10 cellular contexts compared by ENCODE assay signal in the genomic region with DNA sequence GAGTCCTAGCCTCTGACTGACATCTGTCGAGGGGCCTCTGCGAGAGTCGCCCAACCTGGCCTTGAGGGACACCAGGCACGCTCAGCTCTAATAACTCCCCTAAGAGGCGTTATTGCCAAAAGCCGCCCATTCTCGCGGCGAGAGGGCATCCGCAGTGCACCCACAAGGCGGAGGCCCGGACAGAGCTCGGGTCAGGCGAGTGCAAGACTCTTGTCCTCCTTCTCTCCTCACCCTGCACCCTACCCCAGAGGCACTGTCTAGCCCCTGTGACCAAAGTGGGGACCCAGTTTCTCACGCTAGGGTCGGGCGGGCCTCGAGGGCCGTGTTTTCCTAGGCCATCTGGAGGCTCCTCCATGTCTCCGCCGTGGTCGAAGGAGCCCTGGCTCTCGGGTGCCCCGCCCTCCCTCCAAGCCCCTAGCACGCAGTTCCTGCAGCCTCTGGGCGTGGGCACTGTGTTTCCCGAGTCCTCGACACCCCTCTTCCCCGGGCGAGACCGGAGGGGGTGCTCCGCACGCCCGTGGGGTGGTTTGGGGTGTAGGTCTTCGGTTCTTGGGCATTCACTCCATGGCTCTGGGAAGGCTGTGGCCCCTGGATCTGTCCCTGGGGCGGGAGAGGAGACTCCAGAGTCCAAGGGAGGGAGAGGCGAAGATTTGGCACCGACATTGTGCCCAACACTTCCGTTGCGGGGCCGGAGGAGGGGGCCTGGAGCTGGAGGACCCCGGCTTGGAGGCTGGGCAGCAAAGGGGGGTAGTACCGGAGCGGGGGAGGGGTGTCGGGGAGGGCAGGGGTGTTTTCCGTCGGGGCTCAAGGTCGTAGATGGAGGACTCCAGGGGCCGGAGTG. TPM values are rescaled to one million over a fixed set of nuclear protein-coding genes. Genes with fewer than 3 reads are reported as not detected.
DNase-seq lines count a peak whose midpoint lies in the region; ATAC-seq and TF ChIP-seq lines count a peak whose summit lies in the region.
"Had no signal": no experiment of that assay in that cellular context is flagged by ENCODE, and none has a peak within 500 bp of the region (broad histone marks: within the 10 kb centered on the region; RNA-seq: fewer than 3 reads in every experiment).

No MANE protein-coding gene starts in this region.

- H3K4me3 Mint-ChIP-seq in activated T-cell treated with anti-CD3 and anti-CD28 coated beads, Interleukin-2, amount 50 U/mL, for 72 hours: peak overlapping the region; percentile 82 to 84
- H3K4me3 Mint-ChIP-seq in stimulated activated naive B cell treated with anti-CD40 and anti-IgM and Interleukin-4, amounts not matched to agents 10 μg/mL and 1 μg/mL and 100 μg/mL, for 72 hours: peak overlapping the region; percentile 66 to 83

- H3K9me2 ChIP-seq in hepatocyte (replicated peaks; ENCODE audit: insufficient read depth): no peaks in the 10 kb centered on the region

- no peak overlapping the region for H3K9ac ChIP-seq in SK-N-MC (ENCODE audit: insufficient read length)

- H3K79me2 ChIP-seq in hepatocyte: no peaks in the 10 kb centered on the region

- TF ChIP-seq CTCF in hepatocyte (IDR thresholded peaks at IDR 0.05; ENCODE audit: poor library complexity): no peak

- peaks cover 71% of the 10 kb centered on the region for H3K27me3 Mint-ChIP-seq in activated T-cell treated with anti-CD3 and anti-CD28 coated beads, Interleukin-2, amount 50 U/mL, for 72 hours (ENCODE audit: low read depth)
- H3K27me3 Mint-ChIP-seq in stimulated activated naive B cell treated with anti-CD40 and anti-IgM and Interleukin-4, amounts not matched to agents 10 μg/mL and 1 μg/mL and 100 μg/mL, for 72 hours: peaks cover 64 to 69% of the 10 kb centered on the region in 2 donors

- DNase-seq in activated T-cell treated with anti-CD3 and anti-CD28 coated beads, Interleukin-2, amount 50 U/mL, for 72 hours: no peak
- DNase-seq in activated T-cell treated with anti-CD3 and anti-CD28 coated beads, Interleukin-2, amount 50 U/mL, for 48 hours: no peak
- DNase-seq in SK-N-MC (ENCODE audit: low read depth, low spot score) (no peak), hepatocyte (ENCODE audit: low spot score) (no peak)
- no peak for DNase-seq in stimulated activated naive B cell treated with anti-CD40 and anti-IgM and Interleukin-4, amounts not matched to agents 10 μg/mL and 1 μg/mL and 100 μg/mL, for 72 hours
- no peak for DNase-seq in activated CD4-positive, CD25-positive, alpha-beta regulatory T cell treated with anti-CD3 and anti-CD28 coated beads, Interleukin-2, amount 50 U/mL, for 72 hours
- DNase-seq: body of pancreas, NCI-H2029 had no signal

- peaks cover 23% of the 10 kb centered on the region for H3K4me1 ChIP-seq in hepatocyte (ENCODE audit: insufficient read depth)

- H3K9me3 ChIP-seq in SK-N-MC (ENCODE audit: low read depth, low read length): no peaks in the 10 kb centered on the region
- H3K9me3 ChIP-seq in hepatocyte (ENCODE audit: low read depth): no peaks in the 10 kb centered on the region
- H3K9me3 ChIP-seq: body of pancreas had no signal

- H3K36me3 ChIP-seq in SK-N-MC (ENCODE audit: insufficient read depth, low read length): no peaks in the 10 kb centered on the region
- no peaks in the 10 kb centered on the region for H3K36me3 ChIP-seq in hepatocyte (replicated peaks; ENCODE audit: insufficient read depth, low read depth)

- no peaks in the 10 kb centered on the region for H3K36me3 Mint-ChIP-seq in activated T-cell treated with anti-CD3 and anti-CD28 coated beads, Interleukin-2, amount 50 U/mL, for 72 hours (ENCODE audit: insufficient read depth in 2 of 2)
- peaks cover 0 to 4% of the 10 kb centered on the region in 2 donors for H3K36me3 Mint-ChIP-seq in stimulated activated naive B cell treated with anti-CD40 and anti-IgM and Interleukin-4, amounts not matched to agents 10 μg/mL and 1 μg/mL and 100 μg/mL, for 72 hours

- no peak for ATAC-seq in activated T-cell treated with anti-CD3 and anti-CD28 coated beads, Interleukin-2, amount 50 U/mL, for 72 hours (replicated peaks in 1 of 2)
- no peak for ATAC-seq in stimulated activated naive B cell treated with anti-CD40 and anti-IgM and Interleukin-4, amounts not matched to agents 10 μg/mL and 1 μg/mL and 100 μg/mL, for 72 hours (replicated peaks)
- ATAC-seq in GM19035 (IDR thresholded peaks at IDR 0.05; ENCODE audit: unreplicated experiment): no peak
- no peak for ATAC-seq in HG03045 (IDR thresholded peaks at IDR 0.05; ENCODE audit: unreplicated experiment)
- ATAC-seq: body of pancreas had no signal

- H3K9me3 Mint-ChIP-seq in activated T-cell treated with anti-CD3 and anti-CD28 coated beads, Interleukin-2, amount 50 U/mL, for 72 hours: no peaks in the 10 kb centered on the region
- no peaks in the 10 kb centered on the region for H3K9me3 Mint-ChIP-seq in stimulated activated naive B cell treated with anti-CD40 and anti-IgM and Interleukin-4, amounts not matched to agents 10 μg/mL and 1 μg/mL and 100 μg/mL, for 72 hours

- no peak overlapping the region for H2AFZ ChIP-seq in hepatocyte

- no peak overlapping the region for H3K27ac Mint-ChIP-seq in activated T-cell treated with anti-CD3 and anti-CD28 coated beads, Interleukin-2, amount 50 U/mL, for 72 hours
- peak overlapping the region; percentile 69 for H3K27ac Mint-ChIP-seq in stimulated activated naive B cell treated with anti-CD40 and anti-IgM and Interleukin-4, amounts not matched to agents 10 μg/mL and 1 μg/mL and 100 μg/mL, for 72 hours

- H3K4me2 ChIP-seq in hepatocyte: peak overlapping the region; percentile 100

- WGBS in hepatocyte (ENCODE audit: low lambda C conversion rate, missing lambda C conversion rate): 14% methylated on average over 35 of the region's 49 CpGs

- H3K4me3 ChIP-seq in SK-N-MC: peak overlapping the region; percentile 71
- no peak overlapping the region for H3K4me3 ChIP-seq in hepatocyte

- peaks cover 43% of the 10 kb centered on the region for H3K27me3 ChIP-seq in hepatocyte

- H3K4me1 Mint-ChIP-seq in activated T-cell treated with anti-CD3 and anti-CD28 coated beads, Interleukin-2, amount 50 U/mL, for 72 hours (ENCODE audit: low read depth): peaks cover 41% of the 10 kb centered on the region
- peaks cover 22 to 32% of the 10 kb centered on the region in 2 donors for H3K4me1 Mint-ChIP-seq in stimulated activated naive B cell treated with anti-CD40 and anti-IgM and Interleukin-4, amounts not matched to agents 10 μg/mL and 1 μg/mL and 100 μg/mL, for 72 hours

- H3K27ac ChIP-seq in SK-N-MC: no peak overlapping the region
- H3K27ac ChIP-seq in hepatocyte: no peak overlapping the region
- H3K27ac ChIP-seq: body of pancreas had no signal

- H4K20me1 ChIP-seq in hepatocyte (ENCODE audit: insufficient read depth, poor library complexity, severe bottlenecking): no peaks in the 10 kb centered on the region

RNA-seq across cellular contexts. Expression of a gene that starts 1.0 kb away (rescaled TPM):
- total RNA-seq in activated T-cell treated with anti-CD3 and anti-CD28 coated beads, Interleukin-2, amount 50 U/mL, for 72 hours: under 1 TPM; 0.26 to 0.63 TPM
- 0.30 and 0.84 TPM in 2 replicates for total RNA-seq in hepatocyte
- 0.30 TPM in 1 of 2 replicates, not detected in the other for polyA plus RNA-seq in hepatocyte
- total RNA-seq: body of pancreas had no signal

RNA-seq across cellular contexts. Expression of a gene that starts 9.1 kb away (rescaled TPM):
- 10 to 100 TPM; 11.9 to 12.8 TPM for total RNA-seq in activated T-cell treated with anti-CD3 and anti-CD28 coated beads, Interleukin-2, amount 50 U/mL, for 72 hours
- total RNA-seq in hepatocyte: 515 and 562 TPM in 2 replicates
- polyA plus RNA-seq in hepatocyte: 1,225 and 1,549 TPM in 2 replicates

RNA-seq across cellular contexts. Expression of a gene that starts 43.3 kb away (rescaled TPM):
- 10 to 100 TPM; 84.2 to 94.0 TPM for total RNA-seq in activated T-cell treated with anti-CD3 and anti-CD28 coated beads, Interleukin-2, amount 50 U/mL, for 72 hours
- total RNA-seq in hepatocyte: 26.6 and 28.2 TPM in 2 replicates
- polyA plus RNA-seq in hepatocyte: 42.9 and 52.4 TPM in 2 replicates

Comparison
In these comparisons a context has a peak if more than half of its experiments do, and no peak if none do; other contexts are left out.
1. RNA of a gene that starts 9.1 kb away (total RNA-seq): 515 to 562 TPM in hepatocyte; 11.9 to 12.8 TPM in activated T-cell treated with anti-CD3 and anti-CD28 coated beads, Interleukin-2, amount 50 U/mL, for 72 hours; every median in the first group is over 10 times any median in the second.